In genomic region chr10:92011560-92012214, GRCh38 we compare ENCODE assay signal across 14 cellular contexts.
A peak's percentile ranks its signal among the peaks of the same experiment; 100 is the strongest.
DNase-seq lines count a peak whose midpoint lies in the region; ATAC-seq and TF ChIP-seq lines count a peak whose summit lies in the region.
"Had no signal": no experiment of that assay in that cellular context is flagged by ENCODE, and none has a peak within 500 bp of the region (broad histone marks: within the 10 kb centered on the region; RNA-seq: fewer than 3 reads in every experiment).

No MANE protein-coding gene starts in this region.

- no peaks in the 10 kb centered on the region for H3K27me3 Mint-ChIP-seq in T-helper 2 cell treated with Interferon-gamma antibody and Interleukin-4, amounts not matched to agents 5 μg/mL and 100 μg/mL, for 36 hours (ENCODE audit: low read depth)
- H3K27me3 Mint-ChIP-seq: IgD-negative memory B cell had no signal

- H3K4me3 Mint-ChIP-seq in T-helper 2 cell treated with Interferon-gamma antibody and Interleukin-4, amounts not matched to agents 5 μg/mL and 100 μg/mL, for 36 hours: no peak overlapping the region
- H3K4me3 Mint-ChIP-seq: CD14-positive monocyte had no signal

- peaks cover 49% of the 10 kb centered on the region for H3K36me3 Mint-ChIP-seq in T-helper 2 cell treated with Interferon-gamma antibody and Interleukin-4, amounts not matched to agents 5 μg/mL and 100 μg/mL, for 36 hours (ENCODE audit: low read depth)

- peak; percentile 48 for DNase-seq in 8988T
- peak; percentile 24 for DNase-seq in H4 (ENCODE audit: low spot score)
- DNase-seq in T-helper 2 cell treated with Interferon-gamma antibody and Interleukin-4, amounts not matched to agents 5 μg/mL and 100 μg/mL, for 36 hours (ENCODE audit: low spot score): no peak
- DNase-seq in fibroblast of villous mesenchyme (ENCODE audit: low read depth): peak; percentile 14
- DNase-seq in NK-92 (lab: John Stamatoyannopoulos, UW; ENCODE audit: unreplicated experiment): no peak
- no peak for DNase-seq in NCI-H774 (lab: John Stamatoyannopoulos, UW)
- DNase-seq: aorta, NCI-H82, WERI-Rb-1 had no signal

- H3K4me1 Mint-ChIP-seq in T-helper 2 cell treated with Interferon-gamma antibody and Interleukin-4, amounts not matched to agents 5 μg/mL and 100 μg/mL, for 36 hours (ENCODE audit: low read depth): peaks cover 6% of the 10 kb centered on the region
- H3K4me1 Mint-ChIP-seq: CD14-positive monocyte had no signal

- peak overlapping the region; percentile 9 for H3K27ac Mint-ChIP-seq in T-helper 2 cell treated with Interferon-gamma antibody and Interleukin-4, amounts not matched to agents 5 μg/mL and 100 μg/mL, for 36 hours
- H3K27ac Mint-ChIP-seq: CD14-positive monocyte, IgD-negative memory B cell had no signal

- TF ChIP-seq CTCF in fibroblast of villous mesenchyme (IDR thresholded peaks at IDR 0.05; ENCODE audit: insufficient read depth, low read depth, low read length): no peak

- no peaks in the 10 kb centered on the region for H3K9me3 Mint-ChIP-seq in T-helper 2 cell treated with Interferon-gamma antibody and Interleukin-4, amounts not matched to agents 5 μg/mL and 100 μg/mL, for 36 hours
- H3K9me3 Mint-ChIP-seq: CD14-positive monocyte, IgD-negative memory B cell had no signal

- ATAC-seq in GM19463 (IDR thresholded peaks at IDR 0.05; ENCODE audit: unreplicated experiment): no peak
- no peak for ATAC-seq in GM18861 (IDR thresholded peaks at IDR 0.05; ENCODE audit: unreplicated experiment)

- H3K4me3 ChIP-seq in fibroblast of villous mesenchyme (ENCODE audit: low read depth, low read length): no peak overlapping the region
- H3K4me3 ChIP-seq: thoracic aorta had no signal

Comparison
In these comparisons a context has a peak if more than half of its experiments do, and no peak if none do; other contexts are left out.
1. DNase-seq: peak in 8988T (single experiment), H4 (single experiment) and fibroblast of villous mesenchyme (single experiment); none in T-helper 2 cell treated with Interferon-gamma antibody and Interleukin-4, amounts not matched to agents 5 μg/mL and 100 μg/mL, for 36 hours (single experiment), NK-92 (single experiment) and NCI-H774 (single experiment).